Comparison of ENCODE assay signal across 8 cellular contexts in genomic region chr1:24027838-24028468, GRCh38. TPM values are rescaled to one million over a fixed set of nuclear protein-coding genes. Genes with fewer than 3 reads are reported as not detected.
DNase-seq lines count a peak whose midpoint lies in the region; ATAC-seq, FAIRE-seq and TF ChIP-seq lines count a peak whose summit lies in the region.
"Had no signal": no experiment of that assay in that cellular context is flagged by ENCODE, and none has a peak within 500 bp of the region (broad histone marks: within the 10 kb centered on the region; RNA-seq: fewer than 3 reads in every experiment).

No MANE protein-coding gene starts in this region.

- no peak overlapping the region for H3K9ac ChIP-seq in HepG2 (ENCODE audit: insufficient read depth, low read depth, low read length)

- intact Hi-C loops in MCF 10A (cut with micrococcal nuclease), result loop anchor here (1.0 to 2.0 kb wide), 3 partner anchors 51 to 219 kb away; partner anchors contain the start of gene PNRC2
- intact Hi-C loops in HepG2 (cut with micrococcal nuclease; ENCODE audit: unreplicated experiment), result loop anchor here (2.0 to 5.0 kb wide), 2 partner anchors 49 to 71 kb away; partner anchors contain the start of gene PNRC2

- TF ChIP-seq EP300 in HepG2 (IDR thresholded peaks at IDR 0.05; ENCODE audit: low read depth in 2 of 2, low read length in 2 of 2), result no peak
- TF ChIP-seq EP300 in HepG2 (CRISPR knock-in tag; IDR thresholded peaks at IDR 0.05; ENCODE audit: borderline replicate concordance), result no peak

- H3K27ac Mint-ChIP-seq in MCF 10A (ENCODE audit: low read depth, unreplicated experiment), result peak overlapping the region; percentile 40
- no peak overlapping the region for H3K27ac Mint-ChIP-seq in activated CD4-positive, alpha-beta memory T cell treated with anti-CD3 and anti-CD28 coated beads, Interleukin-2, amount 10 ng/mL, durations not matched to agents 7 days and 5 days
- H3K27ac Mint-ChIP-seq: T-cell had no signal

- POLR2A ChIA-PET in MCF 10A (lab: Yijun Ruan, JAX), result interaction anchor here (0.5 to 3.6 kb wide), 18 partner anchors 9 to 378 kb away, joined by 3 to 28 read pairs (median 5); partner anchors contain the start of genes GALE, PITHD1, PNRC2 and SRSF10
- POLR2A ChIA-PET in HepG2 (lab: Yijun Ruan, JAX), result interaction anchor here (0.7 to 1.7 kb wide), 7 partner anchors 9 to 68 kb away, joined by 3 to 10 read pairs (median 4); partner anchors contain the start of genes PNRC2 and SRSF10
- POLR2A ChIA-PET in activated CD4-positive, alpha-beta memory T cell treated with anti-CD3 and anti-CD28 coated beads, Interleukin-2, amount 10 ng/mL, durations not matched to agents 7 days and 5 days (lab: Charles Lee), result interaction anchor here (1.0 to 1.4 kb wide), 3 partner anchors 47 to 68 kb away, joined by 3 to 6 read pairs (median 5); partner anchors contain the start of genes PNRC2 and SRSF10

- H3K79me2 ChIP-seq in HepG2 (ENCODE audit: insufficient read depth, low read length), result peaks cover 11% of the 10 kb centered on the region

- peaks cover 6% of the 10 kb centered on the region for H3K4me1 Mint-ChIP-seq in MCF 10A (ENCODE audit: insufficient read depth, unreplicated experiment)
- H3K4me1 Mint-ChIP-seq in activated CD4-positive, alpha-beta memory T cell treated with anti-CD3 and anti-CD28 coated beads, Interleukin-2, amount 10 ng/mL, durations not matched to agents 7 days and 5 days, result peaks cover under 1% of the 10 kb centered on the region

- H3K4me3 ChIP-seq in GM06990 (replicated peaks; ENCODE audit: low read depth, low read length), result no peak overlapping the region
- no peak overlapping the region for H3K4me3 ChIP-seq in HepG2 (replicated peaks in 1 of 3; ENCODE audit: insufficient read depth in 1 of 3, low read depth in 2 of 3, low read length in 3 of 3)

- H3K4me2 ChIP-seq in HepG2 (ENCODE audit: low read depth, low read length), result no peak overlapping the region

- H3K4me3 Mint-ChIP-seq in MCF 10A (ENCODE audit: unreplicated experiment), result no peak overlapping the region
- no peak overlapping the region for H3K4me3 Mint-ChIP-seq in activated CD4-positive, alpha-beta memory T cell treated with anti-CD3 and anti-CD28 coated beads, Interleukin-2, amount 10 ng/mL, durations not matched to agents 7 days and 5 days
- H3K4me3 Mint-ChIP-seq: T-cell had no signal

- TF ChIP-seq CTCF in GM06990 (IDR thresholded peaks at IDR 0.05; ENCODE audit: insufficient read depth, low read length, poor library complexity, severe bottlenecking), result peak; percentile 61
- peak; percentile 49 for TF ChIP-seq CTCF in MCF 10A (IDR thresholded peaks at IDR 0.05; ENCODE audit: unreplicated experiment)
- peak; percentile 73 for TF ChIP-seq CTCF in HepG2 (CRISPR knock-in tag; IDR thresholded peaks at IDR 0.05)

- no peaks in the 10 kb centered on the region for H4K20me1 ChIP-seq in HepG2 (ENCODE audit: insufficient read depth, low read length)

- H3K27me3 ChIP-seq in GM06990 (replicated peaks; ENCODE audit: control insufficient read depth, insufficient read depth, low read length), result no peaks in the 10 kb centered on the region
- H3K27me3 ChIP-seq in HepG2 (ENCODE audit: control insufficient read depth in 1 of 2, insufficient read depth in 2 of 2, low read length in 2 of 2), result no peaks in the 10 kb centered on the region

- H2AFZ ChIP-seq in HepG2 (ENCODE audit: low read length), result no peak overlapping the region

- H3K36me3 ChIP-seq in GM06990 (ENCODE audit: control insufficient read depth, insufficient read depth, low read length) (no peaks in the 10 kb centered on the region), HepG2 (replicated peaks in 1 of 2; ENCODE audit: control insufficient read depth in 1 of 2, insufficient read depth in 2 of 2, low read length in 2 of 2) (peaks cover 3 to 10% of the 10 kb centered on the region in 2 experiments; a peak in 3 of 5 replicates)

- peak; percentile 64 for TF ChIP-seq RAD21 in HepG2 (CRISPR knock-in tag; IDR thresholded peaks at IDR 0.05)

- H3K9me3 ChIP-seq in HepG2 (ENCODE audit: low read length), result no peaks in the 10 kb centered on the region

- FAIRE-seq in HepG2 (lab: Jason Lieb, UNC), result peak; percentile 50

- H3K27me3 Mint-ChIP-seq in MCF 10A (ENCODE audit: insufficient read depth, unreplicated experiment), result no peaks in the 10 kb centered on the region
- H3K27me3 Mint-ChIP-seq in activated CD4-positive, alpha-beta memory T cell treated with anti-CD3 and anti-CD28 coated beads, Interleukin-2, amount 10 ng/mL, durations not matched to agents 7 days and 5 days, result no peaks in the 10 kb centered on the region
- H3K27me3 Mint-ChIP-seq: T-cell had no signal

- no peaks in the 10 kb centered on the region for H3K36me3 Mint-ChIP-seq in MCF 10A (ENCODE audit: insufficient read depth, unreplicated experiment)
- no peaks in the 10 kb centered on the region for H3K36me3 Mint-ChIP-seq in activated CD4-positive, alpha-beta memory T cell treated with anti-CD3 and anti-CD28 coated beads, Interleukin-2, amount 10 ng/mL, durations not matched to agents 7 days and 5 days (ENCODE audit: low read depth)
- H3K36me3 Mint-ChIP-seq: T-cell had no signal

- DNase-seq in GM06990 (ENCODE audit: extremely low read depth, insufficient read length) (no peak), NAMALWA (ENCODE audit: low spot score) (peak; percentile 64), MCF 10A (ENCODE audit: unreplicated experiment) (peak; percentile 57), HepG2 (ENCODE audit: low spot score) (peak; percentile 60), hepatic stellate cell (ENCODE audit: low spot score) (no peak)
- no peak for DNase-seq in stimulated activated CD8-positive, alpha-beta memory T cell treated with anti-CD3 and anti-CD28 coated beads, Interleukin-4, amount 100 ng/mL, for 48 hours
- DNase-seq in activated CD4-positive, alpha-beta memory T cell treated with anti-CD3 and anti-CD28 coated beads, Interleukin-2, amount 10 ng/mL, durations not matched to agents 7 days and 5 days, result no peak
- DNase-seq: T-cell had no signal

- H3K4me1 ChIP-seq in HepG2 (ENCODE audit: insufficient read depth, low read length), result peaks cover 59% of the 10 kb centered on the region

- peak; percentile 67 for ATAC-seq in HepG2

- in situ Hi-C loops in HepG2 (cut with HindIII; ENCODE audit: extremely low pct_ligation_motif_present, low pct_unique_long_range_greater_than_20kb), result no loop called here

- CTCF ChIA-PET in MCF 10A (lab: Yijun Ruan, JAX) (interaction anchor here (0.6 to 2.7 kb wide), 23 partner anchors 8 to 256 kb away, joined by 3 to 21 read pairs (median 4); partner anchors contain the start of genes MYOM3, PNRC2 and SRSF10), HepG2 (lab: Yijun Ruan, JAX; ENCODE audit: low intra/inter-chr PET ratio, low total read pairs) (interaction anchor here (1.1 to 1.5 kb wide), 3 partner anchors 9 to 79 kb away, joined by 3 to 9 read pairs (median 6); partner anchors contain the start of gene PNRC2)
- CTCF ChIA-PET in activated CD4-positive, alpha-beta memory T cell treated with anti-CD3 and anti-CD28 coated beads, Interleukin-2, amount 10 ng/mL, durations not matched to agents 7 days and 5 days (lab: Charles Lee), result interaction anchor here (0.7 to 1.5 kb wide), 4 partner anchors 74 to 256 kb away, joined by 3 to 10 read pairs (median 3); no protein-coding TSS in a partner anchor

- no TSS peak for BruUV-seq in MCF 10A (replicated peaks; lab: Mats Ljungman, UMichigan)
- no TSS peak for BruUV-seq in HepG2 (replicated peaks; lab: Mats Ljungman, UMichigan)

- no peak for TF ChIP-seq POLR2A in HepG2 (IDR thresholded peaks at IDR 0.05; ENCODE audit: insufficient read depth in 1 of 2, low read depth in 2 of 2, low read length in 2 of 2)

- no peaks in the 10 kb centered on the region for H3K9me3 Mint-ChIP-seq in MCF 10A (ENCODE audit: unreplicated experiment)
- H3K9me3 Mint-ChIP-seq in activated CD4-positive, alpha-beta memory T cell treated with anti-CD3 and anti-CD28 coated beads, Interleukin-2, amount 10 ng/mL, durations not matched to agents 7 days and 5 days, result no peaks in the 10 kb centered on the region
- H3K9me3 Mint-ChIP-seq: T-cell had no signal

- peak overlapping the region; percentile 19 for H3K27ac ChIP-seq in HepG2 (ENCODE audit: extremely low read length, insufficient read depth, low read length)

- WGBS in HepG2 (ENCODE audit: low lambda C conversion rate), result 76% methylated on average over 4 of the region's 4 CpGs

TF ChIP-seq in HepG2, 621 proteins besides CTCF, POLR2A, EP300 and RAD21 (continues in another document):
- TF ChIP-seq FOXA3 (CRISPR knock-in tag; IDR thresholded peaks at IDR 0.05) (no peak), PCBP1 (IDR thresholded peaks at IDR 0.05; ENCODE audit: borderline replicate concordance, low read depth, low read length) (no peak), ARNTL (CRISPR knock-in tag; IDR thresholded peaks at IDR 0.05) (no peak), ZNF264 (CRISPR knock-in tag; IDR thresholded peaks at IDR 0.05) (no peak), MIXL1 (CRISPR knock-in tag; IDR thresholded peaks at IDR 0.05) (peak; percentile 45; the same call in 1 of the 2 replicates)

RNA-seq across cellular contexts. Expression of gene SRSF10, which starts 47.8 kb away (rescaled TPM):
- total RNA-seq in MCF 10A (2022) (121 and 134 TPM in 2 replicates), HepG2 (2016; rRNA removed; fragmentation: Illumina TruSeq; extraction: Trizol) (156 and 186 TPM in 2 replicates)
- total RNA-seq in HepG2 (2016; cell fraction: cytosol; rRNA removed; fragmentation: Illumina TruSeq; extraction: Trizol; ENCODE audit: low read depth), result 14.0 and 16.3 TPM in 2 replicates
- 155 and 183 TPM in 2 replicates for total RNA-seq in HepG2 (2016; cell fraction: insoluble cytoplasmic fraction; rRNA removed; fragmentation: Illumina TruSeq; extraction: Trizol)
- total RNA-seq in HepG2 (2016; cell fraction: membrane; rRNA removed; fragmentation: Illumina TruSeq; extraction: Trizol), result 44.1 and 51.2 TPM in 2 replicates
- 358 and 375 TPM in 2 replicates for total RNA-seq in HepG2 (2016; cell fraction: nucleus; rRNA removed; fragmentation: Illumina TruSeq; extraction: Trizol)
- polyA plus RNA-seq in HepG2 (2011; rRNA removed), result 98.2 and 126 TPM in 2 replicates
- 56.6 and 58.5 TPM in 2 replicates for polyA plus RNA-seq in HepG2 (2011; cell fraction: cytosol; rRNA removed)
- 190 and 202 TPM in 2 replicates for polyA plus RNA-seq in HepG2 (2011; cell fraction: nucleus; rRNA removed)
- 75.4 and 108 TPM in 2 replicates for polyA plus RNA-seq in HepG2 (2012)
- 14.3 and 14.6 TPM in 2 replicates for polyA plus RNA-seq in HepG2 (2016; cell fraction: cytosol; fragmentation: Illumina TruSeq; extraction: Trizol; ENCODE audit: low read depth)
- polyA plus RNA-seq in HepG2 (2016; cell fraction: insoluble cytoplasmic fraction; fragmentation: Illumina TruSeq; extraction: Trizol; ENCODE audit: low read depth), result 176 and 184 TPM in 2 replicates
- 31.3 and 32.4 TPM in 2 replicates for polyA plus RNA-seq in HepG2 (2016; cell fraction: membrane; fragmentation: Illumina TruSeq; extraction: Trizol; ENCODE audit: low read depth)
- polyA plus RNA-seq in HepG2 (2016; cell fraction: nucleus; fragmentation: Illumina TruSeq; extraction: Trizol; ENCODE audit: insufficient read depth, low read depth), result 441 and 449 TPM in 2 replicates
- polyA minus RNA-seq in HepG2 (2011; rRNA and poly(A)+ RNA removed; ENCODE audit: low replicate concordance), result 105 and 142 TPM in 2 replicates
- polyA minus RNA-seq in HepG2 (2011; cell fraction: cytosol; rRNA and poly(A)+ RNA removed), result 33.1 and 43.0 TPM in 2 replicates
- 554 and 606 TPM in 2 replicates for polyA minus RNA-seq in HepG2 (2011; cell fraction: nucleus; rRNA and poly(A)+ RNA removed)
- total RNA-seq in activated CD4-positive, alpha-beta memory T cell treated with anti-CD3 and anti-CD28 coated beads, Interleukin-2, amount 10 ng/mL, durations not matched to agents 7 days and 5 days, result 100 to 1,000 TPM; 191 to 192 TPM

Comparison
In these comparisons a context has a peak if more than half of its experiments do, and no peak if none do; other contexts are left out.
1. DNase-seq: peak in NAMALWA (single experiment), MCF 10A (single experiment) and HepG2 (single experiment); none in GM06990 (single experiment), stimulated activated CD8-positive, alpha-beta memory T cell treated with anti-CD3 and anti-CD28 coated beads, Interleukin-4, amount 100 ng/mL, for 48 hours (single experiment), activated CD4-positive, alpha-beta memory T cell treated with anti-CD3 and anti-CD28 coated beads, Interleukin-2, amount 10 ng/mL, durations not matched to agents 7 days and 5 days (single experiment) and hepatic stellate cell (single experiment).
2. Peak in every context shown above with its lines, with median percentiles within 50 percentile points of each other: CTCF ChIP-seq.